ENCODE assay signal across 8 cellular contexts in the genomic region with DNA sequence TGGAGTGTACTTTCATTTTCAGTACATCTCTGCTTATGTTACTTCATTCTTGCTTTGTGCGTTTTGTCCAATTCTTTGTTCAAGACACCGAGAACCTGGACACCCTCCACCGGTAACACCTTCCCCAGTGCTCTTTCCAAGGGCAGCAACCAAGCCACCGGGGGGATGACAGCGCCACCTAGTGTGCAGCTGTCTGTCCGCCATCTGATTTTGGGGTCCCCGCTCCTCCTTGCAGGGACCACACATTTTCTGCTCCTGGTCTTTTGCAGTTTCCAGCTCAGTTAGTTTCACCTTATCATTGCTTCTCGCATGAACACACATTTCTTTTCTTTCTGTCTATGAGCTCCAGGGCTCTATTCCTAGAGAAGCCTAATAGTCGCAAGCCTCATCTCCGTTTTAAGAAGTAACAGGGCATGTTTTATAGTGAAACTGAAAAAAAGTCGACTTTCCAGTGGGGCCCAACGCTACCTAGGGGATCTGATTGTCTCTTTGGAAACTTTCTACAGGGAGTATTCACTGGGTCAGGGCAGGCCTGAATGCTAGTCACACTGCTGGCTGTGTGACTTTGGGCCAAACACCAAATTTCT.
DNase-seq lines count a peak whose midpoint lies in the region; ATAC-seq and TF ChIP-seq lines count a peak whose summit lies in the region.

No MANE protein-coding gene starts in this region.

- H3K4me1 Mint-ChIP-seq in stimulated activated memory B cell treated with anti-CD40 and anti-IgM and Interleukin-4, amounts not matched to agents 10 μg/mL and 1 μg/mL and 100 μg/mL, for 72 hours, result peaks cover 8% of the 10 kb centered on the region

- no peaks in the 10 kb centered on the region for H3K36me3 Mint-ChIP-seq in stimulated activated memory B cell treated with anti-CD40 and anti-IgM and Interleukin-4, amounts not matched to agents 10 μg/mL and 1 μg/mL and 100 μg/mL, for 72 hours

- H4K20me1 ChIP-seq in SK-N-SH (ENCODE audit: insufficient read depth), result no peaks in the 10 kb centered on the region

- H3K9me3 ChIP-seq in SK-N-SH, result no peaks in the 10 kb centered on the region

- no peak overlapping the region for H3K27ac ChIP-seq in SK-N-SH (ENCODE audit: low read depth in 2 of 2, low read length in 1 of 2)

- H3K4me2 ChIP-seq in SK-N-SH, result no peak overlapping the region

- POLR2A ChIA-PET in SK-N-SH (lab: Yijun Ruan, JAX), result no interaction called here

- CTCF ChIA-PET in SK-N-SH (lab: Yijun Ruan, JAX), result interaction anchor here (0.7 to 2.8 kb wide), 18 partner anchors 8 to 631 kb away, joined by 3 to 23 read pairs (median 4); no protein-coding TSS in a partner anchor

- no peaks in the 10 kb centered on the region for H3K36me3 ChIP-seq in SK-N-SH (replicated peaks in 1 of 2; ENCODE audit: control insufficient read depth in 1 of 2, insufficient read depth in 2 of 2, low read length in 1 of 2)

- H3K79me2 ChIP-seq in SK-N-SH (ENCODE audit: insufficient read depth), result no peaks in the 10 kb centered on the region

- no peak overlapping the region for H3K9ac ChIP-seq in SK-N-SH

- H3K4me3 ChIP-seq in GM12864 (ENCODE audit: low read depth, low read length) (no peak overlapping the region), SK-N-SH (ENCODE audit: low read depth in 2 of 2, low read length in 1 of 2) (peak overlapping the region in 1 of 2 experiments; percentile 35; a peak in 1 of 4 replicates), epithelial cell of esophagus (ENCODE audit: low read length) (no peak overlapping the region)

- H3K27ac Mint-ChIP-seq in stimulated activated memory B cell treated with anti-CD40 and anti-IgM and Interleukin-4, amounts not matched to agents 10 μg/mL and 1 μg/mL and 100 μg/mL, for 72 hours, result no peak overlapping the region

- no peaks in the 10 kb centered on the region for H3K27me3 ChIP-seq in SK-N-SH (ENCODE audit: insufficient read depth)

- WGBS in SK-N-SH (ENCODE audit: low lambda C conversion rate), result 76% methylated on average over 12 of the region's 12 CpGs

- H3K4me1 ChIP-seq in SK-N-SH (ENCODE audit: control insufficient read depth in 1 of 2, insufficient read depth in 2 of 2, low read depth in 1 of 2, low read length in 1 of 2), result peaks cover 15 to 43% of the 10 kb centered on the region in 2 experiments

- no peak overlapping the region for H2AFZ ChIP-seq in SK-N-SH (ENCODE audit: low read depth)

- peak; percentile 32 for DNase-seq in A172 (ENCODE audit: low spot score)
- DNase-seq in GM12864 (ENCODE audit: low read depth), result no peak
- peak; percentile 55 for DNase-seq in SK-N-SH
- peak; percentile 66 for DNase-seq in epithelial cell of esophagus (ENCODE audit: low read depth)
- peak; percentile 62 for DNase-seq in stimulated activated CD4-positive, alpha-beta T cell treated with anti-CD3 and anti-CD28 coated beads, Interleukin-15, amount 100 ng/mL, for 24 hours
- no peak for DNase-seq in DMS79 treated with DMSO at 0.1 percent for 48 hours (lab: John Stamatoyannopoulos, UW)
- DNase-seq in cerebellum (ENCODE audit: low spot score), result no peak

- ATAC-seq in stimulated activated memory B cell treated with anti-CD40 and anti-IgM and Interleukin-4, amounts not matched to agents 10 μg/mL and 1 μg/mL and 100 μg/mL, for 72 hours, result no peak

- H3K27me3 Mint-ChIP-seq in stimulated activated memory B cell treated with anti-CD40 and anti-IgM and Interleukin-4, amounts not matched to agents 10 μg/mL and 1 μg/mL and 100 μg/mL, for 72 hours, result no peaks in the 10 kb centered on the region

- TF ChIP-seq EP300 in SK-N-SH (IDR thresholded peaks at IDR 0.05; ENCODE audit: borderline replicate concordance in 1 of 2, low read depth in 1 of 2, low read length in 1 of 2), result no peak

- H3F3A ChIP-seq in SK-N-SH (replicated peaks; ENCODE audit: insufficient read depth), result peaks cover 19% of the 10 kb centered on the region

- no peaks in the 10 kb centered on the region for H3K9me2 ChIP-seq in SK-N-SH

- peak; percentile 68 for TF ChIP-seq RAD21 in SK-N-SH (IDR thresholded peaks at IDR 0.05; ENCODE audit: low read length)

- H3K9me3 Mint-ChIP-seq in stimulated activated memory B cell treated with anti-CD40 and anti-IgM and Interleukin-4, amounts not matched to agents 10 μg/mL and 1 μg/mL and 100 μg/mL, for 72 hours, result no peaks in the 10 kb centered on the region

- no peak overlapping the region for H3K4me3 Mint-ChIP-seq in stimulated activated memory B cell treated with anti-CD40 and anti-IgM and Interleukin-4, amounts not matched to agents 10 μg/mL and 1 μg/mL and 100 μg/mL, for 72 hours

- TF ChIP-seq CTCF in GM12864 (IDR thresholded peaks at IDR 0.05; ENCODE audit: low read depth, low read length, missing control alignments), result peak; percentile 81
- TF ChIP-seq CTCF in SK-N-SH (IDR thresholded peaks at IDR 0.05), result peak; percentile 66
- TF ChIP-seq CTCF in epithelial cell of esophagus (IDR thresholded peaks at IDR 0.05; ENCODE audit: insufficient read depth, low read depth, low read length, missing control alignments), result peak; percentile 91

TF ChIP-seq in SK-N-SH, 30 proteins besides CTCF, POLR2A, EP300 and RAD21:
- TF ChIP-seq SMC3 (IDR thresholded peaks at IDR 0.05; ENCODE audit: low read depth, low read length) (peak; percentile 44), FOXM1 (IDR thresholded peaks at IDR 0.05; ENCODE audit: low read depth) (no peak)

Comparison
In these comparisons a context has a peak if more than half of its experiments do, and no peak if none do; other contexts are left out.
1. DNase-seq: peak in A172 (single experiment), SK-N-SH (single experiment), epithelial cell of esophagus (single experiment) and stimulated activated CD4-positive, alpha-beta T cell treated with anti-CD3 and anti-CD28 coated beads, Interleukin-15, amount 100 ng/mL, for 24 hours (single experiment); none in GM12864 (single experiment), DMS79 treated with DMSO at 0.1 percent for 48 hours (single experiment) and cerebellum (single experiment).
2. Peak in every context shown above with its lines, with median percentiles within 50 percentile points of each other: CTCF ChIP-seq.